Comparison of ENCODE assay signal across 9 cellular contexts in genomic region chrX:68807818-68808217, GRCh38. TPM values are rescaled to one million over a fixed set of nuclear protein-coding genes. Genes with fewer than 3 reads are reported as not detected.
DNase-seq lines count a peak whose midpoint lies in the region; ATAC-seq, FAIRE-seq and TF ChIP-seq lines count a peak whose summit lies in the region.
"Had no signal": no experiment of that assay in that cellular context is flagged by ENCODE, and none has a peak within 500 bp of the region (broad histone marks: within the 10 kb centered on the region; RNA-seq: fewer than 3 reads in every experiment).

No MANE protein-coding gene starts in this region.

- H4K20me1 ChIP-seq in HCT116 (ENCODE audit: insufficient read depth) (no peaks in the 10 kb centered on the region), keratinocyte (ENCODE audit: control insufficient read depth, extremely low read depth, insufficient read depth, low read length) (no peaks in the 10 kb centered on the region)

- H3K9me3 ChIP-seq in HCT116 (ENCODE audit: control insufficient read depth in 1 of 2, insufficient read depth in 1 of 2, low read depth in 1 of 2, low read length in 2 of 2), result no peaks in the 10 kb centered on the region
- H3K9me3 ChIP-seq in adrenal gland (replicated peaks in 1 of 3), result no peaks in the 10 kb centered on the region
- H3K9me3 ChIP-seq in keratinocyte (ENCODE audit: control insufficient read depth, low read depth, low read length), result no peaks in the 10 kb centered on the region

- TF ChIP-seq POLR2A in HCT116 (IDR thresholded peaks at IDR 0.05; ENCODE audit: borderline replicate concordance, extremely low read depth, insufficient read depth, insufficient read length), result no peak
- no peak for TF ChIP-seq POLR2A in adrenal gland (IDR thresholded peaks at IDR 0.05)

- TF ChIP-seq RAD21 in HCT116 (IDR thresholded peaks at IDR 0.05; ENCODE audit: low read depth), result peak; percentile 61

- H3K4me3 ChIP-seq in HCT116 (replicated peaks in 1 of 2; ENCODE audit: low read depth in 1 of 2, low read length in 2 of 2) (no peak overlapping the region), adrenal gland (no peak overlapping the region), keratinocyte (ENCODE audit: control insufficient read depth in 2 of 3, extremely low read depth in 1 of 3, insufficient read depth in 2 of 3, low read depth in 1 of 3, low read length in 3 of 3) (no peak overlapping the region)

- H3K9ac ChIP-seq in HCT116 (ENCODE audit: low read length) (no peak overlapping the region), keratinocyte (ENCODE audit: control insufficient read depth, extremely low read depth, insufficient read depth, low read length) (no peak overlapping the region)

- intact Hi-C loops in HCT116 (cut with micrococcal nuclease) (loop anchor here (1.0 to 5.0 kb wide), 3 partner anchors 75 to 611 kb away; no protein-coding TSS in a partner anchor), adrenal gland (cut with DNase I) (no loop called here)
- intact Hi-C loops in activated CD4-positive, alpha-beta T cell treated with anti-CD3 and anti-CD28 coated beads for 36 hours (cut with DNase I, micrococcal nuclease), result loop anchor here (1.0 to 10.0 kb wide), 4 partner anchors 75 to 613 kb away; no protein-coding TSS in a partner anchor

- CTCF ChIA-PET in HCT116 (lab: Charles Lee), result interaction anchor here (1.1 to 3.2 kb wide), 5 partner anchors 74 to 611 kb away, joined by 4 to 43 read pairs (median 13); no protein-coding TSS in a partner anchor
- CTCF ChIA-PET in activated CD4-positive, alpha-beta T cell treated with anti-CD3 and anti-CD28 coated beads for 36 hours (lab: Charles Lee), result interaction anchor here (0.7 to 3.9 kb wide), 5 partner anchors 16 to 260 kb away, joined by 3 to 22 read pairs (median 3); no protein-coding TSS in a partner anchor

- H3K36me3 ChIP-seq in HCT116 (ENCODE audit: control insufficient read depth in 1 of 2, insufficient read depth in 2 of 2, low read length in 2 of 2), result no peaks in the 10 kb centered on the region
- no peaks in the 10 kb centered on the region for H3K36me3 ChIP-seq in adrenal gland (replicated peaks in 1 of 2)
- no peaks in the 10 kb centered on the region for H3K36me3 ChIP-seq in keratinocyte (ENCODE audit: control insufficient read depth in 2 of 2, extremely low read depth in 1 of 2, insufficient read depth in 2 of 2, low read length in 2 of 2)

- in situ Hi-C loops in ACHN (cut with HindIII; ENCODE audit: low pct_ligation_motif_present, low pct_unique_long_range_greater_than_20kb, low sequenced_read_pairs), result no loop called here

- peak; percentile 34 to 47 (median 40); a peak in 4 of 6 replicates for TF ChIP-seq CTCF in HCT116 (IDR thresholded peaks at IDR 0.05 in 2 of 3, conservative IDR thresholded peaks at IDR 0.05 in 1 of 3; ENCODE audit: borderline replicate concordance in 1 of 3, insufficient read depth in 1 of 3, low read depth in 2 of 3, low read length in 2 of 3)
- peak in 4 of 6 experiments; percentile 14 to 38 (median 30) for TF ChIP-seq CTCF in adrenal gland (IDR thresholded peaks at IDR 0.05)
- TF ChIP-seq CTCF in keratinocyte (optimal IDR thresholded peaks at IDR 0.05 in 1 of 3, IDR thresholded peaks at IDR 0.05 in 1 of 3, conservative IDR thresholded peaks at IDR 0.05 in 1 of 3; ENCODE audit: extremely low read depth in 1 of 3, insufficient read depth in 2 of 3, low read length in 3 of 3), result peak; percentile 14 to 52 (median 30)

- H3K4me3 Mint-ChIP-seq in activated CD4-positive, alpha-beta T cell treated with anti-CD3 and anti-CD28 coated beads for 36 hours, result no peak overlapping the region

- RAD21 ChIA-PET in HCT116 (lab: Charles Lee; ENCODE audit: low non-redundant PET in 1 of 2, low total read pairs in 2 of 2, uncharacterized antibody in 2 of 2, unreplicated experiment in 2 of 2), result interaction anchor here in 1 of 2 experiments (0.5 to 2.9 kb wide), 4 partner anchors 74 to 611 kb away, joined by 3 to 11 read pairs (median 4); no protein-coding TSS in a partner anchor

- H2AFZ ChIP-seq in HCT116 (ENCODE audit: low read depth, low read length, poor library complexity, severe bottlenecking) (no peak overlapping the region), keratinocyte (ENCODE audit: control insufficient read depth, low read length) (no peak overlapping the region)

- POLR2A ChIA-PET in HCT116 (lab: Charles Lee), result interaction anchor here (1.2 kb wide), 1 partner anchor 625 kb away, joined by 3 read pairs; no protein-coding TSS in a partner anchor
- POLR2A ChIA-PET in activated CD4-positive, alpha-beta T cell treated with anti-CD3 and anti-CD28 coated beads for 36 hours (lab: Charles Lee), result no interaction called here

- H3K4me1 ChIP-seq in HCT116 (ENCODE audit: control insufficient read depth in 1 of 2, insufficient read depth in 2 of 2, low read length in 2 of 2) (no peaks in the 10 kb centered on the region), adrenal gland (replicated peaks in 1 of 2) (no peaks in the 10 kb centered on the region), keratinocyte (ENCODE audit: control insufficient read depth, extremely low read depth, insufficient read depth, low read length) (no peaks in the 10 kb centered on the region)

- no peak for FAIRE-seq in keratinocyte (lab: Jason Lieb, UNC)
- FAIRE-seq: G401.6 had no signal

- DNase-seq in ACHN (peak; percentile 16), HCT116 (ENCODE audit: low read depth, low spot score) (peak; percentile 18), adrenal gland (peak in 1 of 7 donors; percentile 22), keratinocyte (ENCODE audit: low read depth, low spot score) (no peak), HCEC 1CT (no peak)
- DNase-seq in stimulated activated naive CD4-positive, alpha-beta T cell (lab: John Stamatoyannopoulos, UW), result no peak
- no peak for DNase-seq in activated CD4-positive, alpha-beta T cell treated with anti-CD3 and anti-CD28 coated beads for 36 hours

- H3K27ac ChIP-seq in HCT116 (ENCODE audit: low read depth, low read length), result no peak overlapping the region
- no peak overlapping the region for H3K27ac ChIP-seq in adrenal gland
- no peak overlapping the region for H3K27ac ChIP-seq in keratinocyte (ENCODE audit: control insufficient read depth, insufficient read depth, low read length)

- no TSS peak for BruUV-seq in HCT116 (replicated peaks; lab: Mats Ljungman, UMichigan)

- no peaks in the 10 kb centered on the region for H3K9me3 Mint-ChIP-seq in activated CD4-positive, alpha-beta T cell treated with anti-CD3 and anti-CD28 coated beads for 36 hours (ENCODE audit: low read depth)

- no peaks in the 10 kb centered on the region for H3K4me1 Mint-ChIP-seq in activated CD4-positive, alpha-beta T cell treated with anti-CD3 and anti-CD28 coated beads for 36 hours

- ATAC-seq in HCT116, result peak; percentile 75
- no peak for ATAC-seq in activated CD4-positive, alpha-beta T cell treated with anti-CD3 and anti-CD28 coated beads for 36 hours
- ATAC-seq in HG03342 (IDR thresholded peaks at IDR 0.05; ENCODE audit: unreplicated experiment), result no peak

- peaks cover 11% of the 10 kb centered on the region for H3K27me3 Mint-ChIP-seq in activated CD4-positive, alpha-beta T cell treated with anti-CD3 and anti-CD28 coated beads for 36 hours

- no peaks in the 10 kb centered on the region for H3K36me3 Mint-ChIP-seq in activated CD4-positive, alpha-beta T cell treated with anti-CD3 and anti-CD28 coated beads for 36 hours (ENCODE audit: low read depth)

- no peak overlapping the region for H3K27ac Mint-ChIP-seq in activated CD4-positive, alpha-beta T cell treated with anti-CD3 and anti-CD28 coated beads for 36 hours

- H3K79me2 ChIP-seq in HCT116 (ENCODE audit: insufficient read depth, low read length) (no peaks in the 10 kb centered on the region), keratinocyte (ENCODE audit: control insufficient read depth, insufficient read depth, low read length) (no peaks in the 10 kb centered on the region)

- WGBS in adrenal gland, 4 donors, result 14 to 33% (median 25%) methylated on average over 1 to 3 of the region's 3 CpGs

- H3K4me2 ChIP-seq in HCT116 (ENCODE audit: low read length) (no peak overlapping the region), keratinocyte (ENCODE audit: control insufficient read depth, extremely low read depth, insufficient read depth, low read depth, low read length) (no peak overlapping the region)

- no peaks in the 10 kb centered on the region for H3K27me3 ChIP-seq in HCT116 (ENCODE audit: insufficient read depth, low read length)
- H3K27me3 ChIP-seq in adrenal gland, result peaks cover 20% of the 10 kb centered on the region
- H3K27me3 ChIP-seq in keratinocyte (ENCODE audit: control insufficient read depth, extremely low read depth, insufficient read depth, low read length), result no peaks in the 10 kb centered on the region

- dilution Hi-C loops in keratinocyte (cut with MboI; ENCODE audit: extremely low pct_ligation_motif_present, low sequenced_read_pairs), result no loop called here

- H3K9me1 ChIP-seq in keratinocyte (ENCODE audit: control insufficient read depth, extremely low read depth, insufficient read depth, low read length), result no peaks in the 10 kb centered on the region

- H3K9me2 ChIP-seq in HCT116 (ENCODE audit: insufficient read depth), result no peaks in the 10 kb centered on the region

TF ChIP-seq in HCT116, 20 proteins besides CTCF, POLR2A, EP300 and RAD21 (continues in another document):
- TF ChIP-seq ZNF274 (IDR thresholded peaks at IDR 0.05; ENCODE audit: low read depth, low read length) (no peak), JUND (IDR thresholded peaks at IDR 0.05) (no peak), EGR1 (IDR thresholded peaks at IDR 0.05; ENCODE audit: low read depth) (no peak), CEBPB (IDR thresholded peaks at IDR 0.05; ENCODE audit: low read depth) (no peak)

RNA-seq across cellular contexts. Expression of gene EFNB1, which starts 21.0 kb away (rescaled TPM):
- total RNA-seq in HCT116 (2021; ENCODE audit: unreplicated experiment) (14.7 TPM), adrenal gland (10 to 100 TPM; 32.2 to 66.5 (median 45.8) TPM)
- polyA plus RNA-seq in HCT116 (2012), result 12.9 TPM in 2 replicates
- polyA plus RNA-seq in adrenal gland (10 to 100 TPM; 14.0 to 42.5 (median 40.2) TPM), keratinocyte (90.3 to 137 TPM (median 120 TPM) in 3 replicates)
- 35.3 TPM for polyA plus RNA-seq in keratinocyte (2011; ENCODE audit: low read depth)
- 46.6 and 79.5 TPM in 2 replicates for polyA plus RNA-seq in keratinocyte (2011; cell fraction: cytosol; rRNA removed)
- 147 and 197 TPM in 2 replicates for polyA plus RNA-seq in keratinocyte (2011; cell fraction: nucleus; rRNA removed)
- 59.0 and 122 TPM in 2 replicates for polyA plus RNA-seq in keratinocyte (2012; ENCODE audit: low replicate concordance)
- polyA minus RNA-seq in keratinocyte, result 86.4 to 129 TPM (median 110 TPM) in 3 replicates
- polyA minus RNA-seq in keratinocyte (2011; cell fraction: cytosol; rRNA and poly(A)+ RNA removed), result 140 TPM
- 173 and 187 TPM in 2 replicates for polyA minus RNA-seq in keratinocyte (2011; cell fraction: nucleus; rRNA and poly(A)+ RNA removed)
- total RNA-seq in activated CD4-positive, alpha-beta T cell treated with anti-CD3 and anti-CD28 coated beads for 36 hours, result 1 to 10 TPM; 3.8 to 3.9 TPM

Comparison
In these comparisons a context has a peak if more than half of its experiments do, and no peak if none do; other contexts are left out.
1. DNase-seq: peak in ACHN (single experiment) and HCT116 (single experiment); none in keratinocyte (single experiment), stimulated activated naive CD4-positive, alpha-beta T cell (0 of 6), HCEC 1CT (single experiment) and activated CD4-positive, alpha-beta T cell treated with anti-CD3 and anti-CD28 coated beads for 36 hours (single experiment).
2. intact Hi-C loops: an anchor here in HCT116 (1.0 to 5.0 kb wide) and activated CD4-positive, alpha-beta T cell treated with anti-CD3 and anti-CD28 coated beads for 36 hours (1.0 to 10.0 kb wide); none called in adrenal gland.
3. Peak in every context shown above with its lines, with median percentiles within 50 percentile points of each other: CTCF ChIP-seq.